1 cellular context compared by ENCODE assay signal in the genomic region with DNA sequence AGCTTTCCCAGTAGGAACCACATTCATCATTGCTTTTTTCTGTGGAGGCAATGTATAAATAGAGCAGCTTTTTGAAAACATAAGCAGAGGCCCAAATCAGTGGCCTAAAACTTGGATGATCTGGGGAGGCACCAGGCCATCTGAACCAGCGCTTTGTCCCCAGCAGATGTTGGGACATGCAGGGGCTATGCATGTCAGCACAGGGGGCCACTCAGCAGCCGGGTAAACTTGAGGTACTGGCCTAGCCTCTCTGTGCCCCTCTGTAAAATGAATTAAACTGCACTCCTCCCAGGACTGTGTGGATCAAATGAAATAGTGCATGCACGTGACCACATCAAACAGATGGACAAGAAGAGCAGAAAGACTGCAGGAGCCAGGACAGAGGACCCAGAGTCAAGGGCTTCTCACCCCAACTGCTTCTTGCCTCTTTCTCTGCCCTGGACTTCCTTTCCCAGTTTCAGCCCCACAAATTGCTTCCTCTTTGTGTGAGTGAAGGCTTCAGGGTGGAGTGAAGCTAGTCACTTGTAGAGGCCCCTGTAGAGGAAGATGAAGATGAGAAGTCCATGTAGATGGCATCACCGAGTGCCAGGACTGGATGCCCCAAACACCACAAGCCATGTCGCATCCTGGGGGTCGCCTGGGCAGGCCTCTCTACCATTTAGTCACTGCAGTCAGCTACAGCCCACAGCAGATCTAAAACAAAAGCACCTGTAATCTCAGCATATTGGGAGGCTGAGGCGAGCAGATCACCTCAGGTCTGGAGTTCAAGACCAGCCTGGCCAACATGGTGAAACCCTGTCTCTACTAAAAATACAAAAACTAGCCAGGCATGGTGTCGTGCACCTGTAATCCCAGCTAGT.
TF ChIP-seq lines count a peak whose summit lies in the region.

No MANE protein-coding gene starts in this region.

TF ChIP-seq in HepG2, 621 proteins besides CTCF, POLR2A, EP300 and RAD21:
- 0 out of 2 replicates have a peak, but pooled peaks have one; percentile 46 for TF ChIP-seq POLR2G (IDR thresholded peaks at IDR 0.05; ENCODE audit: low read depth, low read length)
- TF ChIP-seq, protein P1, sequence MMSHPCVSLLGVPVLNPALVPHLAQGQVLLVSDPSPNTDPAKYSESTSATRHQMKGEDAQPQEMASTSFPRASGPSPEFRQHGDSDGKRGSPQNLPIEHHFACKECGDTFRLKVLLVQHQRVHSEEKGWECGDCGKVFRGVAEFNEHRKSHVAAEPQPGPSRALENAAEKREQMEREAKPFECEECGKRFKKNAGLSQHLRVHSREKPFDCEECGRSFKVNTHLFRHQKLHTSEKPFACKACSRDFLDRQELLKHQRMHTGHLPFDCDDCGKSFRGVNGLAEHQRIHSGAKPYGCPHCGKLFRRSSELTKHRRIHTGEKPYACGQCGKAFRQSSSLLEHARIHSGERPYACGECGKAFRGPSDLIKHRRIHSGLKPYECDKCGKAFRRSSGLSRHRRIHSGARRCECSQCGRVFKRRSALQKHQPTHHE (CRISPR knock-in tag; IDR thresholded peaks at IDR 0.05; ENCODE audit: borderline replicate concordance) = no peak
